In the genomic region with DNA sequence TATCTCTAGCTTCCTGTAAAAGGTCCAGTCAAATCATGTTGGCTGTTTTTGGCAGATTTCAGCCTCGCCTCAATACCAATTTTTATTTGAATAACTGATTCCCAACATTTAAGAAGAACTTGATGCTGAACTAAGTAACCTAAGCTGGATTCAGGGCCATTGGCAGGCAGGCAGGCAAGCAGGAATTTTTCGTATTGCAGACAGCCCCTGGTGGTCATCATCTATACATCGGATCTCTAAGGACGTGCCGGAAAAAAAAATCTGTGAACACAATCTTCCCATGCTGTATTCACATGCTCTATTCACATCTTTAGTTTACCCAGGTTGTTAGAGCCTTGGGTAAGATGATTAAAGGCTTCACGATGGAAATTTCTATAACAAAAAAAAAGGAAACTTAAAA, we compare ENCODE assay signal across 14 cellular contexts. TPM values are rescaled to one million over a fixed set of nuclear protein-coding genes. Genes with fewer than 3 reads are reported as not detected.
DNase-seq lines count a peak whose midpoint lies in the region; ATAC-seq and TF ChIP-seq lines count a peak whose summit lies in the region.
"Had no signal": no experiment of that assay in that cellular context is flagged by ENCODE, and none has a peak within 500 bp of the region (broad histone marks: within the 10 kb centered on the region; RNA-seq: fewer than 3 reads in every experiment).

No MANE protein-coding gene starts in this region.

- H3K4me1 Mint-ChIP-seq in activated T-cell treated with anti-CD3 and anti-CD28 coated beads, Interleukin-2, amount 50 U/mL, for 72 hours (ENCODE audit: low read depth): peaks cover 45% of the 10 kb centered on the region
- peaks cover 46% of the 10 kb centered on the region for H3K4me1 Mint-ChIP-seq in activated CD4-positive, alpha-beta memory T cell treated with anti-CD3 and anti-CD28 coated beads for 36 hours (ENCODE audit: low read depth)
- peaks cover 3 to 32% (median 10%) of the 10 kb centered on the region in 4 donors for H3K4me1 Mint-ChIP-seq in naive thymus-derived CD8-positive, alpha-beta T cell

- no peaks in the 10 kb centered on the region for H3K9me3 Mint-ChIP-seq in activated T-cell treated with anti-CD3 and anti-CD28 coated beads, Interleukin-2, amount 50 U/mL, for 72 hours
- no peaks in the 10 kb centered on the region for H3K9me3 Mint-ChIP-seq in activated CD4-positive, alpha-beta memory T cell treated with anti-CD3 and anti-CD28 coated beads for 36 hours
- H3K9me3 Mint-ChIP-seq in naive thymus-derived CD8-positive, alpha-beta T cell: no peaks in the 10 kb centered on the region
- H3K9me3 Mint-ChIP-seq: activated CD8-positive, alpha-beta T cell treated with anti-CD3 and anti-CD28 coated beads for 36 hours had no signal

- CTCF ChIA-PET in activated CD4-positive, alpha-beta memory T cell treated with anti-CD3 and anti-CD28 coated beads for 36 hours (lab: Charles Lee): interaction anchor here (1.2 kb wide), 1 partner anchor 247 kb away, joined by 3 read pairs; no protein-coding TSS in a partner anchor

- POLR2A ChIA-PET in activated CD4-positive, alpha-beta memory T cell treated with anti-CD3 and anti-CD28 coated beads for 36 hours (lab: Charles Lee): no interaction called here
- POLR2A ChIA-PET in naive thymus-derived CD8-positive, alpha-beta T cell (lab: Charles Lee): interaction anchor here (0.6 kb wide), 1 partner anchor 93 kb away, joined by 3 read pairs; no protein-coding TSS in a partner anchor

- H3K79me2 ChIP-seq in smooth muscle cell (ENCODE audit: low read depth): peaks cover 12% of the 10 kb centered on the region

- TF ChIP-seq CTCF in fibroblast of mammary gland (conservative IDR thresholded peaks at IDR 0.05; ENCODE audit: control insufficient read depth, insufficient read depth, low read depth, low read length): peak; percentile 32
- peak; percentile 31 for TF ChIP-seq CTCF in smooth muscle cell (IDR thresholded peaks at IDR 0.05; ENCODE audit: borderline replicate concordance, insufficient read depth, poor library complexity, severe bottlenecking)

- DNase-seq in activated T-cell treated with anti-CD3 and anti-CD28 coated beads, Interleukin-2, amount 50 U/mL, for 72 hours: no peak
- DNase-seq in activated T-cell treated with anti-CD3 and anti-CD28 coated beads, Interleukin-2, amount 50 U/mL, for 1 hour: no peak
- peak; percentile 37 for DNase-seq in fibroblast of mammary gland (ENCODE audit: low read depth)
- DNase-seq in smooth muscle cell (lab: John Stamatoyannopoulos, UW; ENCODE audit: unreplicated experiment): no peak
- no peak for DNase-seq in activated CD4-positive, alpha-beta memory T cell treated with anti-CD3 and anti-CD28 coated beads for 36 hours
- no peak for DNase-seq in naive thymus-derived CD8-positive, alpha-beta T cell
- DNase-seq: activated CD8-positive, alpha-beta T cell treated with anti-CD3 and anti-CD28 coated beads for 36 hours; AML-193; gastrocnemius medialis; mucosa of descending colon; NCI-H345 had no signal

- H3K27me3 ChIP-seq in smooth muscle cell (ENCODE audit: low read depth): no peaks in the 10 kb centered on the region
- H3K27me3 ChIP-seq: gastrocnemius medialis had no signal

- no peak for ATAC-seq in activated T-cell treated with anti-CD3 and anti-CD28 coated beads, Interleukin-2, amount 50 U/mL, for 72 hours (replicated peaks in 1 of 2)
- ATAC-seq in SK-N-SH treated with all-trans-retinoic acid at 6 μM for 48 hours (peak; percentile 43; the same call in 1 of the 3 replicates), GM19328 (IDR thresholded peaks at IDR 0.05; ENCODE audit: unreplicated experiment) (no peak)
- no peak for ATAC-seq in naive thymus-derived CD8-positive, alpha-beta T cell
- ATAC-seq: activated CD8-positive, alpha-beta T cell treated with anti-CD3 and anti-CD28 coated beads for 36 hours; gastrocnemius medialis; mucosa of descending colon had no signal

- H3K27me3 Mint-ChIP-seq in activated T-cell treated with anti-CD3 and anti-CD28 coated beads, Interleukin-2, amount 50 U/mL, for 72 hours (ENCODE audit: low read depth): no peaks in the 10 kb centered on the region
- no peaks in the 10 kb centered on the region for H3K27me3 Mint-ChIP-seq in activated CD4-positive, alpha-beta memory T cell treated with anti-CD3 and anti-CD28 coated beads for 36 hours
- H3K27me3 Mint-ChIP-seq in naive thymus-derived CD8-positive, alpha-beta T cell: no peaks in the 10 kb centered on the region
- H3K27me3 Mint-ChIP-seq: activated CD8-positive, alpha-beta T cell treated with anti-CD3 and anti-CD28 coated beads for 36 hours had no signal

- peak overlapping the region; percentile 8 for H3K27ac Mint-ChIP-seq in activated T-cell treated with anti-CD3 and anti-CD28 coated beads, Interleukin-2, amount 50 U/mL, for 72 hours
- no peak overlapping the region for H3K27ac Mint-ChIP-seq in activated CD4-positive, alpha-beta memory T cell treated with anti-CD3 and anti-CD28 coated beads for 36 hours
- peak overlapping the region in 3 of 10 donors; percentile 50 to 71 (median 66) for H3K27ac Mint-ChIP-seq in naive thymus-derived CD8-positive, alpha-beta T cell

- H3K4me1 ChIP-seq in smooth muscle cell (ENCODE audit: low read depth): no peaks in the 10 kb centered on the region

- peaks cover 10 to 27% of the 10 kb centered on the region in 2 donors for H3K36me3 Mint-ChIP-seq in activated T-cell treated with anti-CD3 and anti-CD28 coated beads, Interleukin-2, amount 50 U/mL, for 72 hours (ENCODE audit: insufficient read depth in 2 of 2)
- peaks cover 45% of the 10 kb centered on the region for H3K36me3 Mint-ChIP-seq in activated CD4-positive, alpha-beta memory T cell treated with anti-CD3 and anti-CD28 coated beads for 36 hours
- H3K36me3 Mint-ChIP-seq in naive thymus-derived CD8-positive, alpha-beta T cell: peaks cover 0 to 74% (median 10%) of the 10 kb centered on the region in 3 donors

- H3K4me3 Mint-ChIP-seq in activated T-cell treated with anti-CD3 and anti-CD28 coated beads, Interleukin-2, amount 50 U/mL, for 72 hours: no peak overlapping the region
- no peak overlapping the region for H3K4me3 Mint-ChIP-seq in activated CD4-positive, alpha-beta memory T cell treated with anti-CD3 and anti-CD28 coated beads for 36 hours
- no peak overlapping the region for H3K4me3 Mint-ChIP-seq in naive thymus-derived CD8-positive, alpha-beta T cell
- H3K4me3 Mint-ChIP-seq: activated CD8-positive, alpha-beta T cell treated with anti-CD3 and anti-CD28 coated beads for 36 hours had no signal

- H2AFZ ChIP-seq in smooth muscle cell (ENCODE audit: low read depth): no peak overlapping the region

- H3K4me3 ChIP-seq in fibroblast of mammary gland (ENCODE audit: control insufficient read depth, low read depth, low read length) (no peak overlapping the region), smooth muscle cell (no peak overlapping the region)
- H3K4me3 ChIP-seq: gastrocnemius medialis, mucosa of descending colon, SK-N-MC had no signal

- H3K27ac ChIP-seq in smooth muscle cell (ENCODE audit: low read depth): no peak overlapping the region
- H3K27ac ChIP-seq: gastrocnemius medialis, SK-N-MC had no signal

- no peaks in the 10 kb centered on the region for H3K9me3 ChIP-seq in smooth muscle cell (replicated peaks; ENCODE audit: low read depth)
- H3K9me3 ChIP-seq: gastrocnemius medialis, mucosa of descending colon had no signal

- H3K9ac ChIP-seq in smooth muscle cell (ENCODE audit: low read depth): no peak overlapping the region

- intact Hi-C loops in activated CD4-positive, alpha-beta memory T cell treated with anti-CD3 and anti-CD28 coated beads for 36 hours (cut with micrococcal nuclease): no loop called here

- no peaks in the 10 kb centered on the region for H3K36me3 ChIP-seq in smooth muscle cell (ENCODE audit: low read depth)

- H3F3A ChIP-seq in smooth muscle cell (ENCODE audit: low read depth): peaks cover 24% of the 10 kb centered on the region

- WGBS in smooth muscle cell (ENCODE audit: low lambda C conversion rate): 89% methylated on average over 6 of the region's 6 CpGs

- H4K20me1 ChIP-seq in smooth muscle cell (ENCODE audit: low read depth): no peaks in the 10 kb centered on the region

- no peak overlapping the region for H3K4me2 ChIP-seq in smooth muscle cell

TF ChIP-seq in SK-N-SH treated with all-trans-retinoic acid at 6 μM for 48 hours, 23 proteins besides CTCF, POLR2A, EP300 and RAD21:
- TF ChIP-seq ISL1 (CRISPR knock-in tag; IDR thresholded peaks at IDR 0.05) (no peak), ZNF70 (CRISPR knock-in tag; IDR thresholded peaks at IDR 0.05) (no peak)
- TF ChIP-seq, protein P1, sequence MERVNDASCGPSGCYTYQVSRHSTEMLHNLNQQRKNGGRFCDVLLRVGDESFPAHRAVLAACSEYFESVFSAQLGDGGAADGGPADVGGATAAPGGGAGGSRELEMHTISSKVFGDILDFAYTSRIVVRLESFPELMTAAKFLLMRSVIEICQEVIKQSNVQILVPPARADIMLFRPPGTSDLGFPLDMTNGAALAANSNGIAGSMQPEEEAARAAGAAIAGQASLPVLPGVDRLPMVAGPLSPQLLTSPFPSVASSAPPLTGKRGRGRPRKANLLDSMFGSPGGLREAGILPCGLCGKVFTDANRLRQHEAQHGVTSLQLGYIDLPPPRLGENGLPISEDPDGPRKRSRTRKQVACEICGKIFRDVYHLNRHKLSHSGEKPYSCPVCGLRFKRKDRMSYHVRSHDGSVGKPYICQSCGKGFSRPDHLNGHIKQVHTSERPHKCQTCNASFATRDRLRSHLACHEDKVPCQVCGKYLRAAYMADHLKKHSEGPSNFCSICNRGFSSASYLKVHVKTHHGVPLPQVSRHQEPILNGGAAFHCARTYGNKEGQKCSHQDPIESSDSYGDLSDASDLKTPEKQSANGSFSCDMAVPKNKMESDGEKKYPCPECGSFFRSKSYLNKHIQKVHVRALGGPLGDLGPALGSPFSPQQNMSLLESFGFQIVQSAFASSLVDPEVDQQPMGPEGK (CRISPR knock-in tag; IDR thresholded peaks at IDR 0.05; ENCODE audit: borderline replicate concordance): no peak

RNA-seq across cellular contexts. Expression of a gene that starts 7.0 kb away (rescaled TPM):
- total RNA-seq in activated T-cell treated with anti-CD3 and anti-CD28 coated beads, Interleukin-2, amount 50 U/mL, for 72 hours: 10 to 100 TPM; 11.3 to 13.8 TPM
- total RNA-seq in smooth muscle cell: 13.0 and 22.6 TPM in 2 replicates
- 15.6 and 17.0 TPM in 2 replicates for polyA plus RNA-seq in smooth muscle cell
- 10 to 100 TPM in 1 of 2 experiments, 1 to 10 TPM in 1; 7.7 to 10.1 TPM for total RNA-seq in activated CD4-positive, alpha-beta memory T cell treated with anti-CD3 and anti-CD28 coated beads for 36 hours
- 10 to 100 TPM; 22.3 to 26.0 TPM for total RNA-seq in naive thymus-derived CD8-positive, alpha-beta T cell
- 10 to 100 TPM in 1 of 3 donors, 1 to 10 TPM in 2; 8.8 to 10.4 (median 9.5) TPM for polyA plus RNA-seq in naive thymus-derived CD8-positive, alpha-beta T cell
